1 cellular context compared by ENCODE assay signal in the genomic region with DNA sequence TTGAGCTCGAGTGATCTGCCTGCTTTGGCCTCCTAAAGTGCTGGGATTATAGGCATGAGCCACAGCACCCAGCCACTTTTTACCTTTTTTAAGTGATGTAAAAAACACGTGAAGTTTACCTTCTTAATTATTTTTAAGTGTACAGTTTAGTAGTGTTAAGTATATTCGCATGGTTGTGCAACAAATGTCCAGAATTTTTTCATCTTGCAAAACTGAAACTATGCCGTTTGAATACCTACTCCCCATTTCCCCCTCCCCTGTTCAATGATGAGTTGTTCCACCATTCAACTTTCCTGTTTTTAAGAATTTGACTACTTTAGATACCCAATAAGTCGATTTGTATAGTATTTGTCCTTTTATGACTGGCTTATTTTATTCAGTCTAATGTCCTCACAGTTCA.
TF ChIP-seq lines count a peak whose summit lies in the region.

No MANE protein-coding gene starts in this region.

TF ChIP-seq in IMR-90, 13 proteins besides CTCF, POLR2A, EP300 and RAD21:
- TF ChIP-seq, protein P1, sequence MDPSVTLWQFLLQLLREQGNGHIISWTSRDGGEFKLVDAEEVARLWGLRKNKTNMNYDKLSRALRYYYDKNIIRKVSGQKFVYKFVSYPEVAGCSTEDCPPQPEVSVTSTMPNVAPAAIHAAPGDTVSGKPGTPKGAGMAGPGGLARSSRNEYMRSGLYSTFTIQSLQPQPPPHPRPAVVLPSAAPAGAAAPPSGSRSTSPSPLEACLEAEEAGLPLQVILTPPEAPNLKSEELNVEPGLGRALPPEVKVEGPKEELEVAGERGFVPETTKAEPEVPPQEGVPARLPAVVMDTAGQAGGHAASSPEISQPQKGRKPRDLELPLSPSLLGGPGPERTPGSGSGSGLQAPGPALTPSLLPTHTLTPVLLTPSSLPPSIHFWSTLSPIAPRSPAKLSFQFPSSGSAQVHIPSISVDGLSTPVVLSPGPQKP (IDR thresholded peaks at IDR 0.05; ENCODE audit: borderline replicate concordance, low read depth, low read length), result no peak
- TF ChIP-seq CEBPB (IDR thresholded peaks at IDR 0.05; ENCODE audit: low read depth, low read length), result peak; percentile 49; the same call in 1 of the 2 replicates
- no peak for TF ChIP-seq BHLHE40 (IDR thresholded peaks at IDR 0.05; ENCODE audit: low read depth, low read length)
- TF ChIP-seq SMC3 (IDR thresholded peaks at IDR 0.05; ENCODE audit: low read depth, low read length), result no peak
- no peak for TF ChIP-seq MXI1 (IDR thresholded peaks at IDR 0.05; ENCODE audit: borderline replicate concordance, low read depth, low read length)
- TF ChIP-seq RFX5 (IDR thresholded peaks at IDR 0.05; ENCODE audit: low read depth, low read length), result no peak
- TF ChIP-seq FOS (IDR thresholded peaks at IDR 0.05; ENCODE audit: low read depth, low read length), result no peak
